In the genomic region with DNA sequence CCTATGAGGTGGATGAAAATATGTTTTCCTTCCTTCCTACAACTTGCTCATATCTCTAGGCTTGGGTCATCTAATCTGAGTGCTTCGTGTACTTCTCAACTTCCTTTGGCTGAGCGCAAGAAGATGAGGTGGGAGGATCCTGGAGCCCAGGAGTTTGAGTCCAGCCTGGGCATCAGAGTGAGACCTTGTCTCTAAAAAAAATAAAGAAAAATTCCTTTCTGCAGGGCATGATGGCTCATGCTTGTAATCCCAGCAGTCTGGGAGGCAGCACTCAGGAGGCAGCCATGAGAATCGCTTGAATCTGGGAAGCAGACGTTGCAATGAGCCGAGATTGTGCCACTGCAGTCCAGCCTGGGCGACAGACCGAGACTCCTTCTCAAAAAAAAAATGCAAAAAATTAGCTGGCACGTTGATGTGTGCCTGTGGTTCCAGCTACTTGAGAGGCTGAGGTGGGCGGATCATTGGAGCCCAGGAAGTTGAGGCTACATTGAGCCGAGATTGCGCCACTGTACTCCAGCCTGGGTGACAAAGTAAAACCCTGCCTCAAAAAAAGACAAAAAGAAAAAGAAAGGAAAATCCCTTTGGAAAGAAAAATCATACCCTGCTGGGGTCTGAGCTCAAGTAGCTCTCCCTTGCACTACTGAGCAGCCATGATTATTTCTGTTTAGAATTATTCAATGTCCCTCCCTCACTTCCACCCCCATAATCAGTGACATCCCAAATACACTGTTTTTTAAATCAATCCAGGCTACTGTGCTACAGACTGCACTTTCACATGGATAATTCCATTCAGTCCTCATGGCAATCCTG, we compare ENCODE assay signal across 13 cellular contexts. TPM values are rescaled to one million over a fixed set of nuclear protein-coding genes. Genes with fewer than 3 reads are reported as not detected.
DNase-seq lines count a peak whose midpoint lies in the region; ATAC-seq, FAIRE-seq and TF ChIP-seq lines count a peak whose summit lies in the region.
"Had no signal": no experiment of that assay in that cellular context is flagged by ENCODE, and none has a peak within 500 bp of the region (broad histone marks: within the 10 kb centered on the region; RNA-seq: fewer than 3 reads in every experiment).

No MANE protein-coding gene starts in this region.

- no peak for TF ChIP-seq POLR2A in H54 (IDR thresholded peaks at IDR 0.05; ENCODE audit: low read depth, low read length)

- FAIRE-seq in H54 (lab: Jason Lieb, UNC): no peak

- peaks cover 12 to 41% of the 10 kb centered on the region in 2 donors for H3K4me1 ChIP-seq in left lung
- H3K4me1 ChIP-seq: BE2C had no signal

- H3K4me3 ChIP-seq in cardiac fibroblast (replicated peaks in 1 of 2; ENCODE audit: low read depth in 2 of 2, low read length in 2 of 2) (no peak overlapping the region), left lung (peak overlapping the region; percentile 17 to 19)
- H3K4me3 ChIP-seq: mucosa of descending colon had no signal

- peak overlapping the region; percentile 67 to 74 for H3K27ac ChIP-seq in left lung

- no peaks in the 10 kb centered on the region for H3K36me3 ChIP-seq in left lung
- H3K36me3 ChIP-seq: BE2C had no signal

- intact Hi-C loops in Right ventricle myocardium inferior (cut with DNase I) (no loop called here), cardiac septum (cut with DNase I) (no loop called here), left lung (cut with DNase I) (no loop called here)

- H3K27me3 ChIP-seq in left lung: no peaks in the 10 kb centered on the region
- H3K27me3 ChIP-seq: BE2C had no signal

- no peaks in the 10 kb centered on the region for H3K9me3 ChIP-seq in left lung
- H3K9me3 ChIP-seq: BE2C, mucosa of descending colon had no signal

- no peak for TF ChIP-seq CTCF in cardiac fibroblast (IDR thresholded peaks at IDR 0.05; ENCODE audit: low read depth, low read length)
- no peak for TF ChIP-seq CTCF in left lung (IDR thresholded peaks at IDR 0.05)

- no peak for DNase-seq in Right ventricle myocardium inferior (ENCODE audit: missing footprints)
- DNase-seq in cardiac septum (ENCODE audit: low spot score): no peak
- peak; percentile 40 to 56 for DNase-seq in cardiac fibroblast (ENCODE audit: low read depth in 2 of 2)
- DNase-seq in left lung: peak in 1 of 2 donors; percentile 73
- DNase-seq in H54 (ENCODE audit: insufficient read length, low spot score): no peak
- no peak for DNase-seq in NOMO-1 treated with DMSO at 0.1 percent for 48 hours (lab: John Stamatoyannopoulos, UW; ENCODE audit: unreplicated experiment)
- no peak for DNase-seq in activated CD8-positive, alpha-beta memory T cell treated with anti-CD3 and anti-CD28 coated beads, Interleukin-2, amount 50 U/mL, for 4 hours
- no peak for DNase-seq in NCI-H146 treated with DMSO at 0.1 percent for 48 hours (lab: John Stamatoyannopoulos, UW; ENCODE audit: unreplicated experiment)
- DNase-seq: activated B cell treated with CpG ODN at 0.5 μM for 24 hours, BE2C, mucosa of descending colon, NCI-H774 had no signal

- ATAC-seq in Right ventricle myocardium inferior (peak; percentile 39), left lung (peak; percentile 92)
- ATAC-seq: esophagus mucosa, mucosa of descending colon had no signal

RNA-seq across cellular contexts. Expression of a gene that starts 28.0 kb away (rescaled TPM):
- total RNA-seq in Right ventricle myocardium inferior (161 TPM), cardiac septum (147 TPM), left lung (100 to 1,000 TPM; 215 to 217 TPM)

RNA-seq across cellular contexts. Expression of a gene that starts 49.2 kb away (rescaled TPM):
- total RNA-seq in Right ventricle myocardium inferior: 12.7 TPM
- total RNA-seq in cardiac septum: 19.1 TPM
- total RNA-seq in left lung: 10 to 100 TPM; 23.5 to 26.3 TPM

Comparison
In these comparisons a context has a peak if more than half of its experiments do, and no peak if none do; other contexts are left out.
1. DNase-seq: peak in cardiac fibroblast (2 of 2); none in Right ventricle myocardium inferior (single experiment), cardiac septum (single experiment), H54 (single experiment), NOMO-1 treated with DMSO at 0.1 percent for 48 hours (single experiment), activated CD8-positive, alpha-beta memory T cell treated with anti-CD3 and anti-CD28 coated beads, Interleukin-2, amount 50 U/mL, for 4 hours (single experiment) and NCI-H146 treated with DMSO at 0.1 percent for 48 hours (single experiment).
2. H3K4me3 ChIP-seq: peak in left lung (2 of 2); none in cardiac fibroblast (0 of 2).